Comparison of ENCODE assay signal across 13 cellular contexts in genomic region chr22:25745341-25746011, GRCh38. TPM values are rescaled to one million over a fixed set of nuclear protein-coding genes. Genes with fewer than 3 reads are reported as not detected.
DNase-seq lines count a peak whose midpoint lies in the region; ATAC-seq and TF ChIP-seq lines count a peak whose summit lies in the region.
"Had no signal": no experiment of that assay in that cellular context is flagged by ENCODE, and none has a peak within 500 bp of the region (broad histone marks: within the 10 kb centered on the region; RNA-seq: fewer than 3 reads in every experiment).

No MANE protein-coding gene starts in this region.

- CTCF ChIA-PET in HEK293T (lab: Yijun Ruan, JAX): interaction anchor here (0.6 kb wide), 1 partner anchor 13 kb away, joined by 4 read pairs; no protein-coding TSS in a partner anchor

- peaks cover 6% of the 10 kb centered on the region for H3K4me1 ChIP-seq in right cardiac atrium (ENCODE audit: control insufficient read depth, insufficient read depth, low read length)
- no peaks in the 10 kb centered on the region for H3K4me1 ChIP-seq in effector memory CD4-positive, alpha-beta T cell (ENCODE audit: control insufficient read depth, insufficient read depth, low read length, poor library complexity, severe bottlenecking)

- no peaks in the 10 kb centered on the region for H3K36me3 ChIP-seq in effector memory CD4-positive, alpha-beta T cell (ENCODE audit: control insufficient read depth, insufficient read depth, low read length)

- H3K36me3 Mint-ChIP-seq in activated naive CD8-positive, alpha-beta T cell treated with anti-CD3 and anti-CD28 coated beads, Interleukin-2, amount 10 ng/mL, durations not matched to agents 7 days and 5 days: peaks cover 13% of the 10 kb centered on the region

- H3K27ac Mint-ChIP-seq in activated naive CD8-positive, alpha-beta T cell treated with anti-CD3 and anti-CD28 coated beads, Interleukin-2, amount 10 ng/mL, durations not matched to agents 7 days and 5 days: peak overlapping the region; percentile 58

- DNase-seq in AG10803 (ENCODE audit: low read depth): peak; percentile 73
- DNase-seq in GM04503 (ENCODE audit: low read depth): peak; percentile 41
- DNase-seq in activated naive CD8-positive, alpha-beta T cell treated with anti-CD3 and anti-CD28 coated beads, Interleukin-2, amount 10 ng/mL, durations not matched to agents 7 days and 5 days: no peak
- DNase-seq in right cardiac atrium: no peak
- DNase-seq in HEK293T (ENCODE audit: extremely low spot score): no peak
- no peak for DNase-seq in AG08396 (ENCODE audit: low spot score)
- no peak for DNase-seq in pons (ENCODE audit: low spot score)
- no peak for DNase-seq in effector memory CD4-positive, alpha-beta T cell
- DNase-seq: activated CD4-positive, alpha-beta T cell treated with anti-CD3 and anti-CD28 coated beads, Interleukin-2, amount 50 U/mL, for 48 hours; DMS79; MV-4-11 had no signal

- no peaks in the 10 kb centered on the region for H3K27me3 Mint-ChIP-seq in activated naive CD8-positive, alpha-beta T cell treated with anti-CD3 and anti-CD28 coated beads, Interleukin-2, amount 10 ng/mL, durations not matched to agents 7 days and 5 days

- H3K4me3 Mint-ChIP-seq in activated naive CD8-positive, alpha-beta T cell treated with anti-CD3 and anti-CD28 coated beads, Interleukin-2, amount 10 ng/mL, durations not matched to agents 7 days and 5 days: no peak overlapping the region
- H3K4me3 Mint-ChIP-seq: neural crest cell had no signal

- POLR2A ChIA-PET in activated naive CD8-positive, alpha-beta T cell treated with anti-CD3 and anti-CD28 coated beads, Interleukin-2, amount 10 ng/mL, durations not matched to agents 7 days and 5 days (lab: Charles Lee): interaction anchor here (0.7 to 1.3 kb wide), 2 partner anchors 8 to 83 kb away, joined by 3 to 4 read pairs; no protein-coding TSS in a partner anchor
- POLR2A ChIA-PET in HEK293T (lab: Yijun Ruan, JAX): no interaction called here

- TF ChIP-seq CTCF in AG10803 (conservative IDR thresholded peaks at IDR 0.05; ENCODE audit: low read length): no peak

- no peaks in the 10 kb centered on the region for H3K27me3 ChIP-seq in right cardiac atrium (ENCODE audit: control insufficient read depth, insufficient read depth)
- no peaks in the 10 kb centered on the region for H3K27me3 ChIP-seq in effector memory CD4-positive, alpha-beta T cell (replicated peaks; ENCODE audit: control insufficient read depth, insufficient read depth, low read length, poor library complexity, severe bottlenecking)

- H3K4me3 ChIP-seq in AG10803 (ENCODE audit: low read length) (no peak overlapping the region), right cardiac atrium (ENCODE audit: low read length) (peak overlapping the region; percentile 40)
- no peak overlapping the region for H3K4me3 ChIP-seq in effector memory CD4-positive, alpha-beta T cell (ENCODE audit: insufficient read depth, low read depth, low read length, poor library complexity, severe bottlenecking)

- H3K27ac ChIP-seq in right cardiac atrium (ENCODE audit: low read length): no peak overlapping the region
- no peak overlapping the region for H3K27ac ChIP-seq in effector memory CD4-positive, alpha-beta T cell (ENCODE audit: insufficient read depth, low read length, poor library complexity, severe bottlenecking)

- no peaks in the 10 kb centered on the region for H3K9me3 ChIP-seq in right cardiac atrium (ENCODE audit: control insufficient read depth, low read length)
- no peaks in the 10 kb centered on the region for H3K9me3 ChIP-seq in effector memory CD4-positive, alpha-beta T cell (ENCODE audit: control insufficient read depth, low read length)

- peaks cover 2% of the 10 kb centered on the region for H3K9me3 Mint-ChIP-seq in activated naive CD8-positive, alpha-beta T cell treated with anti-CD3 and anti-CD28 coated beads, Interleukin-2, amount 10 ng/mL, durations not matched to agents 7 days and 5 days
- H3K9me3 Mint-ChIP-seq: neural crest cell had no signal

- ATAC-seq in activated naive CD8-positive, alpha-beta T cell treated with anti-CD3 and anti-CD28 coated beads, Interleukin-2, amount 10 ng/mL, durations not matched to agents 7 days and 5 days (ENCODE audit: low read depth): no peak
- no peak for ATAC-seq in right cardiac atrium

- 59% methylated on average over 7 of the region's 7 CpGs for WGBS in right cardiac atrium

- intact Hi-C loops in right cardiac atrium (cut with DNase I): no loop called here

- H3K4me1 Mint-ChIP-seq in activated naive CD8-positive, alpha-beta T cell treated with anti-CD3 and anti-CD28 coated beads, Interleukin-2, amount 10 ng/mL, durations not matched to agents 7 days and 5 days: peaks cover 30% of the 10 kb centered on the region
- H3K4me1 Mint-ChIP-seq: neural crest cell had no signal

TF ChIP-seq in HEK293T, 16 proteins besides CTCF, POLR2A, EP300 and RAD21:
- no peak for TF ChIP-seq FOXK2 (IDR thresholded peaks at IDR 0.05)
- TF ChIP-seq SP1 (IDR thresholded peaks at IDR 0.05): no peak
- TF ChIP-seq, protein P1, sequence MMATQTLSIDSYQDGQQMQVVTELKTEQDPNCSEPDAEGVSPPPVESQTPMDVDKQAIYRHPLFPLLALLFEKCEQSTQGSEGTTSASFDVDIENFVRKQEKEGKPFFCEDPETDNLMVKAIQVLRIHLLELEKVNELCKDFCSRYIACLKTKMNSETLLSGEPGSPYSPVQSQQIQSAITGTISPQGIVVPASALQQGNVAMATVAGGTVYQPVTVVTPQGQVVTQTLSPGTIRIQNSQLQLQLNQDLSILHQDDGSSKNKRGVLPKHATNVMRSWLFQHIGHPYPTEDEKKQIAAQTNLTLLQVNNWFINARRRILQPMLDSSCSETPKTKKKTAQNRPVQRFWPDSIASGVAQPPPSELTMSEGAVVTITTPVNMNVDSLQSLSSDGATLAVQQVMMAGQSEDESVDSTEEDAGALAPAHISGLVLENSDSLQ (IDR thresholded peaks at IDR 0.05): no peak
- TF ChIP-seq CTBP1 (IDR thresholded peaks at IDR 0.05; ENCODE audit: borderline replicate concordance): no peak
- TF ChIP-seq FOXA1 (IDR thresholded peaks at IDR 0.05): no peak
- no peak for TF ChIP-seq BHLHE40 (IDR thresholded peaks at IDR 0.05; ENCODE audit: borderline replicate concordance)
- TF ChIP-seq LEF1 (IDR thresholded peaks at IDR 0.05; ENCODE audit: borderline replicate concordance): no peak
- TF ChIP-seq ZNF384 (IDR thresholded peaks at IDR 0.05): no peak
- TF ChIP-seq SUZ12 (IDR thresholded peaks at IDR 0.05): no peak
- TF ChIP-seq L3MBTL2 (conservative IDR thresholded peaks at IDR 0.05): no peak
- no peak for TF ChIP-seq ELF4 (IDR thresholded peaks at IDR 0.05)
- TF ChIP-seq FOXM1 (IDR thresholded peaks at IDR 0.05; ENCODE audit: borderline replicate concordance): no peak
- TF ChIP-seq ARNT (IDR thresholded peaks at IDR 0.05): no peak
- TF ChIP-seq NFRKB (IDR thresholded peaks at IDR 0.05): no peak
- TF ChIP-seq TARDBP (IDR thresholded peaks at IDR 0.05): no peak
- no peak for TF ChIP-seq HDGF (IDR thresholded peaks at IDR 0.05; ENCODE audit: borderline replicate concordance)
TF ChIP-seq in HEK293T: peak in this region for 0.

RNA-seq across cellular contexts. Expression of gene MYO18B, which starts 3.5 kb away (rescaled TPM):
- total RNA-seq in activated naive CD8-positive, alpha-beta T cell treated with anti-CD3 and anti-CD28 coated beads, Interleukin-2, amount 10 ng/mL, durations not matched to agents 7 days and 5 days: 1 to 10 TPM; 3.4 to 3.7 TPM
- total RNA-seq in right cardiac atrium: 100 to 1,000 TPM in 3 of 4 donors, 10 to 100 TPM in 1; 74.5 to 184 (median 123) TPM
- polyA plus RNA-seq in right cardiac atrium: 96.3 TPM
- total RNA-seq: kidney epithelial cell, neural crest cell had no signal

Comparison
In these comparisons a context has a peak if more than half of its experiments do, and no peak if none do; other contexts are left out.
1. DNase-seq: peak in AG10803 (single experiment) and GM04503 (single experiment); none in activated naive CD8-positive, alpha-beta T cell treated with anti-CD3 and anti-CD28 coated beads, Interleukin-2, amount 10 ng/mL, durations not matched to agents 7 days and 5 days (single experiment), right cardiac atrium (0 of 3), HEK293T (single experiment), AG08396 (single experiment), pons (single experiment) and effector memory CD4-positive, alpha-beta T cell (0 of 3).
2. RNA of gene MYO18B, which starts 3.5 kb away (total RNA-seq): 74.5 to 184 TPM in right cardiac atrium; 3.4 to 3.7 TPM in activated naive CD8-positive, alpha-beta T cell treated with anti-CD3 and anti-CD28 coated beads, Interleukin-2, amount 10 ng/mL, durations not matched to agents 7 days and 5 days; every median in the first group is over 10 times any median in the second.